ENCODE assay signal across 25 cellular contexts in the genomic region with DNA sequence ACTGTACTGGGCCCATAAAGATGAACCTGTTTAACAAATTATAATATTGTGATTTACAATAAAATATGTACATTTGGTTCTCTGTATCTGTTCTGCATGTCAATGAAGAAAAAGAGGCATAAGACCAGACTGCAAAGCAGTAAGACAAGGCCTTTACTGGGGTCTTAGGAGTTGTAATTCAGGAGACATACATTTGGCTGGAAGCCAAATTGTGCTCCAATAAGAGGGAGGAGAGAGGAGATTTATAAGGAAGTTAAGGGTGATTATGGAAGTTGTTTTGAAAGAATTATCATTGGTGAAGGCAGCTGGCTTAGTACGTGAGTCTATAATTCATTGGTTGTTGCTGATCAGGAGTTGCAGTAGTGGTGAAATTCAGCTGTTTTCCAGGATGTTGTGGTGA. TPM values are rescaled to one million over a fixed set of nuclear protein-coding genes. Genes with fewer than 3 reads are reported as not detected.
DNase-seq lines count a peak whose midpoint lies in the region; ATAC-seq, FAIRE-seq and TF ChIP-seq lines count a peak whose summit lies in the region.
"Had no signal": no experiment of that assay in that cellular context is flagged by ENCODE, and none has a peak within 500 bp of the region (broad histone marks: within the 10 kb centered on the region; RNA-seq: fewer than 3 reads in every experiment).

No MANE protein-coding gene starts in this region.

- WGBS in HepG2 (ENCODE audit: low lambda C conversion rate), result 11% methylated on average over 1 of the region's 1 CpG
- WGBS in right lobe of liver (ENCODE audit: insufficient coverage, low coverage, low lambda C conversion rate, missing lambda C conversion rate), result 75% methylated on average over 1 of the region's 1 CpG
- 33 to 72% methylated on average over 1 of the region's 1 CpG for WGBS in transverse colon (ENCODE audit: low coverage in 1 of 2), 2 donors
- WGBS in mammary epithelial cell (ENCODE audit: low coverage, missing lambda C conversion rate), result 95% methylated on average over 1 of the region's 1 CpG

- TF ChIP-seq CTCF in HepG2 (CRISPR knock-in tag; IDR thresholded peaks at IDR 0.05) (no peak), right lobe of liver (IDR thresholded peaks at IDR 0.05) (no peak), transverse colon (IDR thresholded peaks at IDR 0.05) (no peak), mammary epithelial cell (conservative IDR thresholded peaks at IDR 0.05 in 1 of 2, IDR thresholded peaks at IDR 0.05 in 1 of 2; ENCODE audit: extremely low read depth in 1 of 2, insufficient read depth in 1 of 2, low read depth in 1 of 2, low read length in 2 of 2) (no peak), vagina (IDR thresholded peaks at IDR 0.05) (no peak)

- H3K4me3 ChIP-seq in HepG2 (replicated peaks in 1 of 3; ENCODE audit: insufficient read depth in 1 of 3, low read depth in 2 of 3, low read length in 3 of 3) (no peak overlapping the region), right lobe of liver (no peak overlapping the region), transverse colon (no peak overlapping the region), mammary epithelial cell (replicated peaks in 1 of 3; ENCODE audit: insufficient read depth in 1 of 3, low read depth in 2 of 3, low read length in 3 of 3) (no peak overlapping the region), vagina (no peak overlapping the region)
- H3K4me3 ChIP-seq: BLaER1, GM23248, SJSA1 had no signal

- FAIRE-seq in HepG2 (lab: Jason Lieb, UNC) (no peak), urothelium cell line (lab: Jason Lieb, UNC) (no peak)
- FAIRE-seq: A204.1, GM18507, HTR-8/SVneo had no signal

- ATAC-seq in HepG2, result no peak
- ATAC-seq in right lobe of liver, result no peak
- no peak for ATAC-seq in T-helper 17 cell

- TF ChIP-seq POLR2A in HepG2 (IDR thresholded peaks at IDR 0.05; ENCODE audit: insufficient read depth in 1 of 2, low read depth in 2 of 2, low read length in 2 of 2) (no peak), right lobe of liver (IDR thresholded peaks at IDR 0.05) (no peak), transverse colon (IDR thresholded peaks at IDR 0.05) (no peak), vagina (IDR thresholded peaks at IDR 0.05) (no peak)

- no peak overlapping the region for H3K9ac ChIP-seq in HepG2 (ENCODE audit: insufficient read depth, low read depth, low read length)
- no peak overlapping the region for H3K9ac ChIP-seq in mammary epithelial cell (ENCODE audit: insufficient read depth, low read length)
- H3K9ac ChIP-seq: BLaER1, GM23248 had no signal

- H3K4me1 Mint-ChIP-seq in T-helper 17 cell, result no peaks in the 10 kb centered on the region
- H3K4me1 Mint-ChIP-seq: CD4-positive, CD25-positive, alpha-beta regulatory T cell had no signal

- no peaks in the 10 kb centered on the region for H3K9me3 ChIP-seq in HepG2 (ENCODE audit: low read length)
- no peaks in the 10 kb centered on the region for H3K9me3 ChIP-seq in right lobe of liver
- no peaks in the 10 kb centered on the region for H3K9me3 ChIP-seq in T-helper 17 cell (ENCODE audit: control insufficient read depth, low read length, poor library complexity, severe bottlenecking)
- no peaks in the 10 kb centered on the region for H3K9me3 ChIP-seq in transverse colon
- H3K9me3 ChIP-seq in mammary epithelial cell (replicated peaks; ENCODE audit: insufficient read depth, low read length), result no peaks in the 10 kb centered on the region
- no peaks in the 10 kb centered on the region for H3K9me3 ChIP-seq in vagina
- H3K9me3 ChIP-seq: BLaER1, SJSA1 had no signal

- no peak for TF ChIP-seq RAD21 in HepG2 (CRISPR knock-in tag; IDR thresholded peaks at IDR 0.05)

- in situ Hi-C loops in HepG2 (cut with HindIII; ENCODE audit: extremely low pct_ligation_motif_present, low pct_unique_long_range_greater_than_20kb) (no loop called here), transverse colon (cut with MboI; ENCODE audit: low pct_ligation_motif_present in 1 of 4, low pct_unique_long_range_greater_than_20kb in 1 of 4, low sequenced_read_pairs in 3 of 4) (no loop called here), mammary epithelial cell (cut with MboI; ENCODE audit: low sequenced_read_pairs in 2 of 2) (no loop called here)

- H3K4me2 ChIP-seq in HepG2 (ENCODE audit: low read depth, low read length), result no peak overlapping the region; the same call in 1 of the 2 replicates
- H3K4me2 ChIP-seq in mammary epithelial cell (ENCODE audit: insufficient read depth, low read depth, low read length), result no peak overlapping the region
- H3K4me2 ChIP-seq: BLaER1 had no signal

- dilution Hi-C loops in mammary epithelial cell (cut with HindIII; ENCODE audit: low sequenced_read_pairs), result no loop called here

- peaks cover 11% of the 10 kb centered on the region for H3K4me1 ChIP-seq in HepG2 (ENCODE audit: insufficient read depth, low read length)
- H3K4me1 ChIP-seq in right lobe of liver, result no peaks in the 10 kb centered on the region
- peaks cover 4 to 58% (median 37%) of the 10 kb centered on the region in 4 donors for H3K4me1 ChIP-seq in transverse colon
- peaks cover 14% of the 10 kb centered on the region for H3K4me1 ChIP-seq in mammary epithelial cell (ENCODE audit: insufficient read depth, low read length)
- no peaks in the 10 kb centered on the region for H3K4me1 ChIP-seq in vagina
- H3K4me1 ChIP-seq: BLaER1, SJSA1 had no signal

- no peaks in the 10 kb centered on the region for H3K36me3 Mint-ChIP-seq in T-helper 17 cell (ENCODE audit: low read depth)
- H3K36me3 Mint-ChIP-seq: CD4-positive, CD25-positive, alpha-beta regulatory T cell had no signal

- H2AFZ ChIP-seq in HepG2 (ENCODE audit: low read length) (no peak overlapping the region), mammary epithelial cell (ENCODE audit: low read depth, low read length) (no peak overlapping the region)
- H2AFZ ChIP-seq: GM23248 had no signal

- intact Hi-C loops in HepG2 (cut with micrococcal nuclease; ENCODE audit: unreplicated experiment) (no loop called here), right lobe of liver (cut with DNase I) (no loop called here), transverse colon (cut with DNase I; ENCODE audit: low total_unique reads) (no loop called here), mammary epithelial cell (cut with micrococcal nuclease) (no loop called here), vagina (cut with DNase I) (loop anchor here (5.0 kb wide), 1 partner anchor 1978 kb away; no protein-coding TSS in a partner anchor)

- DNase-seq in HepG2 (ENCODE audit: low spot score) (no peak), right lobe of liver (no peak), T-helper 17 cell (no peak), left kidney (ENCODE audit: low read depth, low spot score) (peak; percentile 32), transverse colon (no peak), mammary epithelial cell (no peak), vagina (ENCODE audit: extremely low spot score in 2 of 2) (no peak), urothelium cell line (ENCODE audit: low spot score) (no peak)
- DNase-seq: CD4-positive, CD25-positive, alpha-beta regulatory T cell; DMS53; GM23248; H7; HFFc6; NCI-H1092; NCI-H1436 treated with DMSO at 0.1 percent for 48 hours; NCI-H187 treated with DMSO at 0.1 percent for 48 hours; NCI-H510A treated with DMSO at 0.1 percent for 48 hours; NCI-H774; Right ventricle myocardium superior; RPMI8226 had no signal

- no peak overlapping the region for H3K4me3 Mint-ChIP-seq in T-helper 17 cell
- H3K4me3 Mint-ChIP-seq: CD4-positive, CD25-positive, alpha-beta regulatory T cell; HFFc6 had no signal

- H3K27me3 ChIP-seq in HepG2 (ENCODE audit: control insufficient read depth in 1 of 2, insufficient read depth in 2 of 2, low read length in 2 of 2) (no peaks in the 10 kb centered on the region), right lobe of liver (no peaks in the 10 kb centered on the region), transverse colon (no peaks in the 10 kb centered on the region), mammary epithelial cell (ENCODE audit: insufficient read depth, low read length) (no peaks in the 10 kb centered on the region), vagina (no peaks in the 10 kb centered on the region)
- H3K27me3 ChIP-seq: BLaER1, SJSA1 had no signal

- no peaks in the 10 kb centered on the region for H4K20me1 ChIP-seq in HepG2 (ENCODE audit: insufficient read depth, low read length)
- H4K20me1 ChIP-seq in mammary epithelial cell (ENCODE audit: insufficient read depth, low read length), result no peaks in the 10 kb centered on the region
- H4K20me1 ChIP-seq: BLaER1 had no signal

- H3K27ac ChIP-seq in HepG2 (ENCODE audit: extremely low read length, insufficient read depth, low read length) (no peak overlapping the region), right lobe of liver (no peak overlapping the region), transverse colon (peak overlapping the region; percentile 35 to 89 (median 78)), mammary epithelial cell (ENCODE audit: insufficient read depth, low read depth, low read length) (no peak overlapping the region), vagina (no peak overlapping the region)
- H3K27ac ChIP-seq: BLaER1, GM23248, SJSA1 had no signal

- BruUV-seq in HepG2 (replicated peaks; lab: Mats Ljungman, UMichigan) (no TSS peak), mammary epithelial cell (replicated peaks; lab: Mats Ljungman, UMichigan) (no TSS peak)

- no peaks in the 10 kb centered on the region for H3K27me3 Mint-ChIP-seq in T-helper 17 cell
- H3K27me3 Mint-ChIP-seq: CD4-positive, CD25-positive, alpha-beta regulatory T cell had no signal

- H3K36me3 ChIP-seq in HepG2 (replicated peaks in 1 of 2; ENCODE audit: control insufficient read depth in 1 of 2, insufficient read depth in 2 of 2, low read length in 2 of 2) (no peaks in the 10 kb centered on the region), right lobe of liver (no peaks in the 10 kb centered on the region), transverse colon (no peaks in the 10 kb centered on the region), mammary epithelial cell (ENCODE audit: insufficient read depth, low read length) (no peaks in the 10 kb centered on the region), vagina (no peaks in the 10 kb centered on the region)
- H3K36me3 ChIP-seq: BLaER1, SJSA1 had no signal

- CTCF ChIA-PET in HepG2 (lab: Yijun Ruan, JAX; ENCODE audit: low intra/inter-chr PET ratio, low total read pairs) (no interaction called here), mammary epithelial cell (lab: Charles Lee; ENCODE audit: low non-redundant PET) (no interaction called here)

- TF ChIP-seq EP300 in HepG2 (IDR thresholded peaks at IDR 0.05; ENCODE audit: low read depth in 2 of 2, low read length in 2 of 2) (no peak), HepG2 (CRISPR knock-in tag; IDR thresholded peaks at IDR 0.05; ENCODE audit: borderline replicate concordance) (no peak), transverse colon (IDR thresholded peaks at IDR 0.05; ENCODE audit: low read depth) (no peak)

- POLR2A ChIA-PET in HepG2 (lab: Yijun Ruan, JAX), result no interaction called here

- H3K79me2 ChIP-seq in HepG2 (ENCODE audit: insufficient read depth, low read length) (no peaks in the 10 kb centered on the region), mammary epithelial cell (ENCODE audit: insufficient read depth, low read length) (no peaks in the 10 kb centered on the region)

- peak overlapping the region; percentile 17 for H3K27ac Mint-ChIP-seq in T-helper 17 cell
- H3K27ac Mint-ChIP-seq: CD4-positive, CD25-positive, alpha-beta regulatory T cell; HFFc6 had no signal

RNA-seq across cellular contexts. Expression of gene SPPL2A, which starts 28.6 kb away (rescaled TPM):
- 69.9 and 105 TPM in 2 replicates for total RNA-seq in HepG2 (2016; rRNA removed; fragmentation: Illumina TruSeq; extraction: Trizol)
- 27.3 and 31.2 TPM in 2 replicates for total RNA-seq in HepG2 (2016; cell fraction: cytosol; rRNA removed; fragmentation: Illumina TruSeq; extraction: Trizol; ENCODE audit: low read depth)
- total RNA-seq in HepG2 (2016; cell fraction: insoluble cytoplasmic fraction; rRNA removed; fragmentation: Illumina TruSeq; extraction: Trizol), result 66.5 and 98.8 TPM in 2 replicates
- 43.0 and 45.8 TPM in 2 replicates for total RNA-seq in HepG2 (2016; cell fraction: membrane; rRNA removed; fragmentation: Illumina TruSeq; extraction: Trizol)
- 81.8 and 105 TPM in 2 replicates for total RNA-seq in HepG2 (2016; cell fraction: nucleus; rRNA removed; fragmentation: Illumina TruSeq; extraction: Trizol)
- 80.5 and 87.1 TPM in 2 replicates for polyA plus RNA-seq in HepG2 (2011; rRNA removed)
- 28.9 and 46.4 TPM in 2 replicates for polyA plus RNA-seq in HepG2 (2011; cell fraction: cytosol; rRNA removed)
- 143 and 183 TPM in 2 replicates for polyA plus RNA-seq in HepG2 (2011; cell fraction: nucleus; rRNA removed)
- polyA plus RNA-seq in HepG2 (2012), result 73.6 TPM in 2 replicates
- polyA plus RNA-seq in HepG2 (2016; cell fraction: cytosol; fragmentation: Illumina TruSeq; extraction: Trizol; ENCODE audit: low read depth), result 12.7 and 16.1 TPM in 2 replicates
- 38.1 and 38.6 TPM in 2 replicates for polyA plus RNA-seq in HepG2 (2016; cell fraction: insoluble cytoplasmic fraction; fragmentation: Illumina TruSeq; extraction: Trizol; ENCODE audit: low read depth)
- 20.8 and 23.3 TPM in 2 replicates for polyA plus RNA-seq in HepG2 (2016; cell fraction: membrane; fragmentation: Illumina TruSeq; extraction: Trizol; ENCODE audit: low read depth)
- polyA plus RNA-seq in HepG2 (2016; cell fraction: nucleus; fragmentation: Illumina TruSeq; extraction: Trizol; ENCODE audit: insufficient read depth, low read depth), result 101 TPM in 2 replicates
- polyA minus RNA-seq in HepG2 (2011; rRNA and poly(A)+ RNA removed; ENCODE audit: low replicate concordance), result 29.8 and 31.4 TPM in 2 replicates
- polyA minus RNA-seq in HepG2 (2011; cell fraction: cytosol; rRNA and poly(A)+ RNA removed), result 33.5 and 35.2 TPM in 2 replicates
- polyA minus RNA-seq in HepG2 (2011; cell fraction: nucleus; rRNA and poly(A)+ RNA removed), result 51.2 and 70.0 TPM in 2 replicates
- 100 to 1,000 TPM in 5 of 6 experiments, 10 to 100 TPM in 1; 94.0 to 239 (median 120) TPM for total RNA-seq in right lobe of liver
- 10 to 100 TPM; 51.5 to 58.3 TPM for total RNA-seq in T-helper 17 cell
- total RNA-seq in transverse colon, result 100 to 1,000 TPM; 325 to 777 (median 391) TPM
- total RNA-seq in mammary epithelial cell, result 100 to 1,000 TPM in 1 of 2 donors, 10 to 100 TPM in 1; 76.8 to 107 TPM
- polyA plus RNA-seq in mammary epithelial cell, result 32.0 TPM
- 57.2 TPM for polyA minus RNA-seq in mammary epithelial cell
- 147 TPM for total RNA-seq in vagina

Comparison
In these comparisons a context has a peak if more than half of its experiments do, and no peak if none do; other contexts are left out.
1. H3K27ac ChIP-seq: peak in transverse colon (4 of 4); none in HepG2 (single experiment), right lobe of liver (0 of 3), mammary epithelial cell (single experiment) and vagina (single experiment).